Comparison of ENCODE assay signal across 2 cellular contexts in the genomic region with DNA sequence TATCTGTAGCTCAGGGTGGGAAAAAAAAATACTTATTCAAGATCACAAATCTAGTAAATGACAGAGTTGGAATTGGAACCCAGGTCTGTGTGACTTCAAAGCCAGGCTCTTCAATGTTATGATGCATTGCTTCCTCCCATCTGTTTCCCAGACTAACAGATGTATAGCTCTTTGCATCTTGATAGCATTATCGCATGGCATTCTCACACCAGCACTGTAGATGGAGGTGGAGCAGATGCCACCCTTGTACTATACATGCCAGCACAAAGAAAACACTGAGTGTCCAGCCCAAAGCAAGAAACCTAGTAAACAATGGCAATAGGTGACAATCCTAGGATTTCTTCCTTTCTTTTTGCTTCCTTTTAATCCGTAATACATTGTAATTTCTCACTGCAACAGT.
TF ChIP-seq lines count a peak whose summit lies in the region.

No MANE protein-coding gene starts in this region.

TF ChIP-seq in SK-N-SH, 30 proteins besides CTCF, POLR2A, EP300 and RAD21 (continued from another document):
- TF ChIP-seq, protein P1, sequence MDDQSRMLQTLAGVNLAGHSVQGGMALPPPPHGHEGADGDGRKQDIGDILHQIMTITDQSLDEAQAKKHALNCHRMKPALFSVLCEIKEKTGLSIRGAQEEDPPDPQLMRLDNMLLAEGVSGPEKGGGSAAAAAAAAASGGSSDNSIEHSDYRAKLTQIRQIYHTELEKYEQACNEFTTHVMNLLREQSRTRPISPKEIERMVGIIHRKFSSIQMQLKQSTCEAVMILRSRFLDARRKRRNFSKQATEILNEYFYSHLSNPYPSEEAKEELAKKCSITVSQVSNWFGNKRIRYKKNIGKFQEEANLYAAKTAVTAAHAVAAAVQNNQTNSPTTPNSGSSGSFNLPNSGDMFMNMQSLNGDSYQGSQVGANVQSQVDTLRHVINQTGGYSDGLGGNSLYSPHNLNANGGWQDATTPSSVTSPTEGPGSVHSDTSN (IDR thresholded peaks at IDR 0.05), result no peak

TF ChIP-seq in SK-N-SH treated with all-trans-retinoic acid at 6 μM for 48 hours, 23 proteins besides CTCF, POLR2A, EP300 and RAD21 (continued from another document):
- TF ChIP-seq, protein P2, sequence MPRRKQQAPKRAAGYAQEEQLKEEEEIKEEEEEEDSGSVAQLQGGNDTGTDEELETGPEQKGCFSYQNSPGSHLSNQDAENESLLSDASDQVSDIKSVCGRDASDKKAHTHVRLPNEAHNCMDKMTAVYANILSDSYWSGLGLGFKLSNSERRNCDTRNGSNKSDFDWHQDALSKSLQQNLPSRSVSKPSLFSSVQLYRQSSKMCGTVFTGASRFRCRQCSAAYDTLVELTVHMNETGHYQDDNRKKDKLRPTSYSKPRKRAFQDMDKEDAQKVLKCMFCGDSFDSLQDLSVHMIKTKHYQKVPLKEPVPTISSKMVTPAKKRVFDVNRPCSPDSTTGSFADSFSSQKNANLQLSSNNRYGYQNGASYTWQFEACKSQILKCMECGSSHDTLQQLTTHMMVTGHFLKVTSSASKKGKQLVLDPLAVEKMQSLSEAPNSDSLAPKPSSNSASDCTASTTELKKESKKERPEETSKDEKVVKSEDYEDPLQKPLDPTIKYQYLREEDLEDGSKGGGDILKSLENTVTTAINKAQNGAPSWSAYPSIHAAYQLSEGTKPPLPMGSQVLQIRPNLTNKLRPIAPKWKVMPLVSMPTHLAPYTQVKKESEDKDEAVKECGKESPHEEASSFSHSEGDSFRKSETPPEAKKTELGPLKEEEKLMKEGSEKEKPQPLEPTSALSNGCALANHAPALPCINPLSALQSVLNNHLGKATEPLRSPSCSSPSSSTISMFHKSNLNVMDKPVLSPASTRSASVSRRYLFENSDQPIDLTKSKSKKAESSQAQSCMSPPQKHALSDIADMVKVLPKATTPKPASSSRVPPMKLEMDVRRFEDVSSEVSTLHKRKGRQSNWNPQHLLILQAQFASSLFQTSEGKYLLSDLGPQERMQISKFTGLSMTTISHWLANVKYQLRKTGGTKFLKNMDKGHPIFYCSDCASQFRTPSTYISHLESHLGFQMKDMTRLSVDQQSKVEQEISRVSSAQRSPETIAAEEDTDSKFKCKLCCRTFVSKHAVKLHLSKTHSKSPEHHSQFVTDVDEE (CRISPR knock-in tag; IDR thresholded peaks at IDR 0.05), result no peak; the same call in 1 of the 2 replicates
- TF ChIP-seq TOX (CRISPR knock-in tag; IDR thresholded peaks at IDR 0.05; ENCODE audit: borderline replicate concordance), result no peak
- TF ChIP-seq TCF4 (CRISPR knock-in tag; IDR thresholded peaks at IDR 0.05; ENCODE audit: borderline replicate concordance), result peak; percentile 90; the same call in 1 of the 2 replicates
